Comparison of ENCODE assay signal across 23 cellular contexts in genomic region chr12:58819945-58820344, GRCh38.
DNase-seq lines count a peak whose midpoint lies in the region; ATAC-seq, FAIRE-seq and TF ChIP-seq lines count a peak whose summit lies in the region.
"Had no signal": no experiment of that assay in that cellular context is flagged by ENCODE, and none has a peak within 500 bp of the region (broad histone marks: within the 10 kb centered on the region; RNA-seq: fewer than 3 reads in every experiment).

No MANE protein-coding gene starts in this region.

- no peak overlapping the region for H3K9ac ChIP-seq in HepG2 (ENCODE audit: insufficient read depth, low read depth, low read length)
- no peak overlapping the region for H3K9ac ChIP-seq in H9 (ENCODE audit: extremely low read depth, insufficient read length, low read length)

- 88% methylated on average over 1 of the region's 1 CpG for WGBS in HepG2 (ENCODE audit: low lambda C conversion rate)
- 85% methylated on average over 1 of the region's 1 CpG for WGBS in right lobe of liver (ENCODE audit: insufficient coverage, low coverage, low lambda C conversion rate, missing lambda C conversion rate)
- 29 to 31% methylated on average over 1 of the region's 1 CpG for WGBS in thyroid gland, 2 donors
- WGBS in psoas muscle, 3 donors, result 87 to 93% (median 90%) methylated on average over 1 of the region's 1 CpG
- WGBS in H9 (ENCODE audit: extremely low coverage, insufficient read length, low lambda C conversion rate), result no CpG with 5 or more reads among the region's 1 CpG

- in situ Hi-C loops in HepG2 (cut with HindIII; ENCODE audit: extremely low pct_ligation_motif_present, low pct_unique_long_range_greater_than_20kb), result no loop called here

- no peak for DNase-seq in HepG2 (ENCODE audit: low spot score)
- no peak for DNase-seq in right lobe of liver
- DNase-seq in fibroblast of mammary gland (ENCODE audit: low read depth), result peak; percentile 14
- peak; percentile 19 to 27 for DNase-seq in thyroid gland
- DNase-seq in psoas muscle, result no peak
- DNase-seq in H9, result no peak
- DNase-seq in stimulated activated CD4-positive, alpha-beta T cell treated with anti-CD3 and anti-CD28 coated beads, Interleukin-4, amount 100 ng/mL, for 24 hours, result no peak
- DNase-seq: activated CD4-positive, alpha-beta T cell treated with anti-CD3 and anti-CD28 coated beads, Interleukin-2, amount 50 U/mL, for 1 hour; activated effector memory CD4-positive, alpha-beta T cell treated with Interleukin-2 at 50 U/mL for 16 hours; cortex of kidney; MM.1S; NCI-H1436 treated with DMSO at 0.1 percent for 48 hours; NCI-H2171; NCI-H69; nucleus accumbens; WERI-Rb-1 had no signal

- H4K5ac ChIP-seq in H9 (ENCODE audit: insufficient read length, low read depth, low read length), result no peak overlapping the region

- no peak for TF ChIP-seq RAD21 in HepG2 (CRISPR knock-in tag; IDR thresholded peaks at IDR 0.05)

- H3K27ac ChIP-seq in HepG2 (ENCODE audit: extremely low read length, insufficient read depth, low read length) (no peak overlapping the region), right lobe of liver (peak overlapping the region in 1 of 3 donors; percentile 29), thyroid gland (peak overlapping the region; percentile 1 to 69 (median 39)), psoas muscle (no peak overlapping the region), H9 (ENCODE audit: insufficient read length, low read depth, low read length) (no peak overlapping the region)
- H3K27ac ChIP-seq: RWPE1, WERI-Rb-1 had no signal

- H3K36me3 Mint-ChIP-seq in nephron (ENCODE audit: low read depth), result no peaks in the 10 kb centered on the region
- no peaks in the 10 kb centered on the region for H3K36me3 Mint-ChIP-seq in H9 (ENCODE audit: insufficient read depth in 1 of 3, low read depth in 3 of 3)

- H3K4me3 Mint-ChIP-seq in nephron, result no peak overlapping the region
- no peak overlapping the region for H3K4me3 Mint-ChIP-seq in H9
- H3K4me3 Mint-ChIP-seq: B cell; T-helper 2 cell treated with Interferon-gamma antibody and Interleukin-4, amounts not matched to agents 5 μg/mL and 100 μg/mL, for 36 hours had no signal

- H3K79me2 ChIP-seq in HepG2 (ENCODE audit: insufficient read depth, low read length) (no peaks in the 10 kb centered on the region), H9 (ENCODE audit: insufficient read depth, low read length) (no peaks in the 10 kb centered on the region)

- H2AK5ac ChIP-seq in H9 (ENCODE audit: insufficient read length, low read length), result no peak overlapping the region

- peak overlapping the region; percentile 28; the same call in 1 of the 2 replicates for H3K4me2 ChIP-seq in HepG2 (ENCODE audit: low read depth, low read length)
- H3K4me2 ChIP-seq in H9 (ENCODE audit: insufficient read depth, insufficient read length, low read length), result no peak overlapping the region

- no peaks in the 10 kb centered on the region for H3K27me3 ChIP-seq in HepG2 (ENCODE audit: control insufficient read depth in 1 of 2, insufficient read depth in 2 of 2, low read length in 2 of 2)
- no peaks in the 10 kb centered on the region for H3K27me3 ChIP-seq in right lobe of liver
- no peaks in the 10 kb centered on the region for H3K27me3 ChIP-seq in thyroid gland
- no peaks in the 10 kb centered on the region for H3K27me3 ChIP-seq in psoas muscle (ENCODE audit: insufficient read depth in 3 of 3, low read length in 2 of 3)
- no peaks in the 10 kb centered on the region for H3K27me3 ChIP-seq in H9 (ENCODE audit: insufficient read depth, low read length)
- H3K27me3 ChIP-seq: breast epithelium, heart left ventricle had no signal

- no peak overlapping the region for H3K4me3 ChIP-seq in HepG2 (replicated peaks in 1 of 3; ENCODE audit: insufficient read depth in 1 of 3, low read depth in 2 of 3, low read length in 3 of 3)
- H3K4me3 ChIP-seq in right lobe of liver, result no peak overlapping the region
- no peak overlapping the region for H3K4me3 ChIP-seq in fibroblast of mammary gland (ENCODE audit: control insufficient read depth, low read depth, low read length)
- H3K4me3 ChIP-seq in thyroid gland (replicated peaks in 1 of 3), result no peak overlapping the region
- no peak overlapping the region for H3K4me3 ChIP-seq in psoas muscle
- H3K4me3 ChIP-seq: breast epithelium, heart left ventricle had no signal

- no peak overlapping the region for H3K4ac ChIP-seq in H9 (ENCODE audit: low read depth, low read length)

- no peak overlapping the region for H3K18ac ChIP-seq in H9 (ENCODE audit: insufficient read length, low read depth, low read length)

- no peak overlapping the region for H2BK120ac ChIP-seq in H9 (ENCODE audit: low read depth, low read length, poor library complexity, severe bottlenecking)

- H3T11ph ChIP-seq in H9 (ENCODE audit: low read length), result no peak overlapping the region

- H3K9me3 Mint-ChIP-seq in nephron, result no peaks in the 10 kb centered on the region
- H3K9me3 Mint-ChIP-seq in H9, result no peaks in the 10 kb centered on the region

- H3K79me1 ChIP-seq in H9 (ENCODE audit: insufficient read depth, low read depth, low read length, poor library complexity, severe bottlenecking), result no peaks in the 10 kb centered on the region

- CTCF ChIA-PET in HepG2 (lab: Yijun Ruan, JAX; ENCODE audit: low intra/inter-chr PET ratio, low total read pairs), result no interaction called here

- H3K27me3 Mint-ChIP-seq in nephron (ENCODE audit: low read depth) (no peaks in the 10 kb centered on the region), H9 (ENCODE audit: low read depth) (no peaks in the 10 kb centered on the region)
- H3K27me3 Mint-ChIP-seq: B cell had no signal

- H2BK20ac ChIP-seq in H9 (ENCODE audit: low read depth, low read length, poor library complexity, severe bottlenecking), result no peak overlapping the region

- no peaks in the 10 kb centered on the region for H4K20me1 ChIP-seq in HepG2 (ENCODE audit: insufficient read depth, low read length)
- H4K20me1 ChIP-seq in H9 (ENCODE audit: control insufficient read depth, insufficient read depth, insufficient read length), result no peaks in the 10 kb centered on the region

- H4K8ac ChIP-seq in H9 (replicated peaks; ENCODE audit: insufficient read length, low read depth, low read length), result no peak overlapping the region

- H2AFZ ChIP-seq in HepG2 (ENCODE audit: low read length), result no peak overlapping the region
- no peak overlapping the region for H2AFZ ChIP-seq in H9 (ENCODE audit: low read length)

- TF ChIP-seq CTCF in HepG2 (CRISPR knock-in tag; IDR thresholded peaks at IDR 0.05), result no peak
- no peak for TF ChIP-seq CTCF in right lobe of liver (IDR thresholded peaks at IDR 0.05)
- TF ChIP-seq CTCF in fibroblast of mammary gland (conservative IDR thresholded peaks at IDR 0.05; ENCODE audit: control insufficient read depth, insufficient read depth, low read depth, low read length), result no peak
- no peak for TF ChIP-seq CTCF in nephron (IDR thresholded peaks at IDR 0.05; ENCODE audit: unreplicated experiment in 3 of 3)
- no peak for TF ChIP-seq CTCF in thyroid gland (IDR thresholded peaks at IDR 0.05)
- no peak for TF ChIP-seq CTCF in psoas muscle (IDR thresholded peaks at IDR 0.05)
- no peak for TF ChIP-seq CTCF in H9 (conservative IDR thresholded peaks at IDR 0.05)

- H3K9me3 ChIP-seq in HepG2 (ENCODE audit: low read length) (no peaks in the 10 kb centered on the region), right lobe of liver (no peaks in the 10 kb centered on the region), thyroid gland (no peaks in the 10 kb centered on the region), psoas muscle (no peaks in the 10 kb centered on the region), H9 (ENCODE audit: control insufficient read depth, low read depth, low read length) (no peaks in the 10 kb centered on the region)
- H3K9me3 ChIP-seq: breast epithelium, heart left ventricle had no signal

- H3K23me2 ChIP-seq in H9 (ENCODE audit: insufficient read length, low read depth, low read length, poor library complexity, severe bottlenecking), result no peaks in the 10 kb centered on the region

- intact Hi-C loops in HepG2 (cut with micrococcal nuclease; ENCODE audit: unreplicated experiment) (loop anchor here (5.0 to 10.0 kb wide), 2 partner anchors 102 to 135 kb away; partner anchors contain the start of gene LRIG3), right lobe of liver (cut with DNase I) (no loop called here), thyroid gland (cut with DNase I) (no loop called here), psoas muscle (cut with DNase I) (no loop called here)

- H3K14ac ChIP-seq in H9 (ENCODE audit: insufficient read depth, low read length), result no peak overlapping the region

- ATAC-seq in HepG2 (no peak), right lobe of liver (no peak), psoas muscle (no peak)

- H3K36me3 ChIP-seq in HepG2 (replicated peaks in 1 of 2; ENCODE audit: control insufficient read depth in 1 of 2, insufficient read depth in 2 of 2, low read length in 2 of 2) (no peaks in the 10 kb centered on the region), right lobe of liver (no peaks in the 10 kb centered on the region), thyroid gland (no peaks in the 10 kb centered on the region), psoas muscle (ENCODE audit: insufficient read depth in 1 of 2, low read depth in 1 of 2) (no peaks in the 10 kb centered on the region)
- H3K36me3 ChIP-seq: breast epithelium, heart left ventricle, WERI-Rb-1 had no signal

- H4K91ac ChIP-seq in H9 (ENCODE audit: insufficient read length, low read depth, low read length), result no peak overlapping the region

- no peak for FAIRE-seq in HepG2 (lab: Jason Lieb, UNC)
- FAIRE-seq: endometrium had no signal

- H2BK12ac ChIP-seq in H9 (ENCODE audit: insufficient read length, low read depth, low read length), result no peak overlapping the region

- no peak overlapping the region for H2BK5ac ChIP-seq in H9 (ENCODE audit: insufficient read length, low read length)

- peaks cover 7% of the 10 kb centered on the region for H3K4me1 ChIP-seq in HepG2 (ENCODE audit: insufficient read depth, low read length)
- H3K4me1 ChIP-seq in right lobe of liver, result peaks cover 0 to 6% (median 0%) of the 10 kb centered on the region in 4 donors
- peaks cover 0 to 7% of the 10 kb centered on the region in 2 donors for H3K4me1 ChIP-seq in thyroid gland
- no peaks in the 10 kb centered on the region for H3K4me1 ChIP-seq in psoas muscle
- H3K4me1 ChIP-seq in H9 (ENCODE audit: insufficient read depth, low read length), result no peaks in the 10 kb centered on the region
- H3K4me1 ChIP-seq: breast epithelium, heart left ventricle had no signal

- H2BK15ac ChIP-seq in H9 (ENCODE audit: low read depth, low read length), result no peak overlapping the region

- no TSS peak for BruUV-seq in HepG2 (replicated peaks; lab: Mats Ljungman, UMichigan)

- H3K23ac ChIP-seq in H9 (ENCODE audit: insufficient read length, low read depth, low read length), result no peak overlapping the region

- H3K27ac Mint-ChIP-seq in nephron (peak overlapping the region; percentile 36 to 58 (median 52)), H9 (no peak overlapping the region; a peak in 1 of 7 replicates)
- H3K27ac Mint-ChIP-seq: B cell; T-helper 2 cell treated with Interferon-gamma antibody and Interleukin-4, amounts not matched to agents 5 μg/mL and 100 μg/mL, for 36 hours had no signal

- TF ChIP-seq POLR2A in HepG2 (IDR thresholded peaks at IDR 0.05; ENCODE audit: insufficient read depth in 1 of 2, low read depth in 2 of 2, low read length in 2 of 2) (no peak), right lobe of liver (IDR thresholded peaks at IDR 0.05) (no peak), thyroid gland (IDR thresholded peaks at IDR 0.05) (no peak)

- POLR2A ChIA-PET in HepG2 (lab: Yijun Ruan, JAX), result no interaction called here

- H3K4me1 Mint-ChIP-seq in nephron (peaks cover 5% of the 10 kb centered on the region), H9 (peaks cover 0 to 6% of the 10 kb centered on the region in 2 experiments; a peak in 2 of 4 replicates)
- H3K4me1 Mint-ChIP-seq: B cell had no signal

- no peak for TF ChIP-seq EP300 in HepG2 (IDR thresholded peaks at IDR 0.05; ENCODE audit: low read depth in 2 of 2, low read length in 2 of 2)
- no peak for TF ChIP-seq EP300 in HepG2 (CRISPR knock-in tag; IDR thresholded peaks at IDR 0.05; ENCODE audit: borderline replicate concordance)

- H3K56ac ChIP-seq in H9 (ENCODE audit: insufficient read length, low read depth, low read length), result no peak overlapping the region

Comparison
In these comparisons a context has a peak if more than half of its experiments do, and no peak if none do; other contexts are left out.
1. DNase-seq: peak in fibroblast of mammary gland (single experiment) and thyroid gland (2 of 2); none in HepG2 (single experiment), right lobe of liver (0 of 3), psoas muscle (0 of 2), H9 (single experiment) and stimulated activated CD4-positive, alpha-beta T cell treated with anti-CD3 and anti-CD28 coated beads, Interleukin-4, amount 100 ng/mL, for 24 hours (single experiment).
2. H3K27ac ChIP-seq: peak in thyroid gland (3 of 3); none in HepG2 (single experiment), psoas muscle (single experiment) and H9 (single experiment).
3. H3K27ac Mint-ChIP-seq: peak in nephron (3 of 3); none in H9 (0 of 3).